Comparison of ENCODE assay signal across 1 cellular context in genomic region chr20:13119583-13119982, GRCh38.
A peak's percentile ranks its signal among the peaks of the same experiment; 100 is the strongest.
TF ChIP-seq lines count a peak whose summit lies in the region.

No MANE protein-coding gene starts in this region.

TF ChIP-seq in HepG2, 621 proteins besides CTCF, POLR2A, EP300 and RAD21 (continued from another document and continues in another):
- TF ChIP-seq CENPBD1 (CRISPR knock-in tag; IDR thresholded peaks at IDR 0.05; ENCODE audit: borderline replicate concordance, low read depth) (no peak), GATAD1 (CRISPR knock-in tag; IDR thresholded peaks at IDR 0.05) (0 out of 2 replicates have a peak, but pooled peaks have one; percentile 39), AGO2 (optimal IDR thresholded peaks at IDR 0.05; ENCODE audit: low read depth, low read length) (no peak), ZFAT (CRISPR knock-in tag; conservative IDR thresholded peaks at IDR 0.05) (no peak), ZNF75D (CRISPR knock-in tag; IDR thresholded peaks at IDR 0.05; ENCODE audit: borderline replicate concordance) (no peak), ZNF720 (CRISPR knock-in tag; IDR thresholded peaks at IDR 0.05) (no peak), ZNF781 (CRISPR knock-in tag; IDR thresholded peaks at IDR 0.05; ENCODE audit: borderline replicate concordance, not compliant biosample characterization) (no peak), ZNF160 (CRISPR knock-in tag; IDR thresholded peaks at IDR 0.05) (no peak), ZNF501 (CRISPR knock-in tag; IDR thresholded peaks at IDR 0.05) (no peak), NR2F6 (IDR thresholded peaks at IDR 0.05) (no peak), NR2F6 (CRISPR knock-in tag; IDR thresholded peaks at IDR 0.05) (peak; percentile 36; the same call in 1 of the 2 replicates), MIXL1 (CRISPR knock-in tag; IDR thresholded peaks at IDR 0.05) (peak; percentile 67; the same call in 1 of the 2 replicates), SP140L (CRISPR knock-in tag; IDR thresholded peaks at IDR 0.05; ENCODE audit: borderline replicate concordance) (peak; percentile 91; the same call in 1 of the 2 replicates), MBD4 (IDR thresholded peaks at IDR 0.05; ENCODE audit: borderline replicate concordance, low read length) (no peak), NCOA2 (CRISPR knock-in tag; IDR thresholded peaks at IDR 0.05) (peak; percentile 12; the same call in 1 of the 2 replicates), MXD1 (CRISPR knock-in tag; IDR thresholded peaks at IDR 0.05) (no peak), ZNF232 (CRISPR knock-in tag; IDR thresholded peaks at IDR 0.05; ENCODE audit: borderline replicate concordance) (no peak), ZSCAN12 (CRISPR knock-in tag; IDR thresholded peaks at IDR 0.05) (no peak), KDM2A (CRISPR knock-in tag; IDR thresholded peaks at IDR 0.05; ENCODE audit: borderline replicate concordance, low read depth) (0 out of 2 replicates have a peak, but pooled peaks have one; percentile 37), AKAP8 (CRISPR knock-in tag; IDR thresholded peaks at IDR 0.05) (no peak), ZNF792 (CRISPR knock-in tag; IDR thresholded peaks at IDR 0.05) (0 out of 2 replicates have a peak, but pooled peaks have one; percentile 25), BRCA1 (CRISPR knock-in tag; IDR thresholded peaks at IDR 0.05) (no peak), KDM1A (CRISPR knock-in tag; IDR thresholded peaks at IDR 0.05) (no peak), KLF16 (CRISPR knock-in tag; IDR thresholded peaks at IDR 0.05) (peak in 1 of 2 experiments; percentile 67; a peak in 1 of 4 replicates), HES4 (CRISPR knock-in tag; IDR thresholded peaks at IDR 0.05; ENCODE audit: borderline replicate concordance) (no peak), E2F1 (CRISPR knock-in tag; IDR thresholded peaks at IDR 0.05) (0 out of 2 replicates have a peak, but pooled peaks have one; percentile 20), SAFB2 (CRISPR knock-in tag; IDR thresholded peaks at IDR 0.05; ENCODE audit: borderline replicate concordance, low read depth) (no peak), HNRNPL (IDR thresholded peaks at IDR 0.05; ENCODE audit: low read depth, low read length) (no peak), NPAS2 (CRISPR knock-in tag; IDR thresholded peaks at IDR 0.05; ENCODE audit: borderline replicate concordance) (no peak), ZFP1 (CRISPR knock-in tag; IDR thresholded peaks at IDR 0.05) (no peak), ZNF567 (CRISPR knock-in tag; IDR thresholded peaks at IDR 0.05; ENCODE audit: borderline replicate concordance) (no peak), SNAPC4 (CRISPR knock-in tag; IDR thresholded peaks at IDR 0.05) (no peak), KDM4B (CRISPR knock-in tag; IDR thresholded peaks at IDR 0.05) (0 out of 2 replicates have a peak, but pooled peaks have one; percentile 34), ZIK1 (CRISPR knock-in tag; IDR thresholded peaks at IDR 0.05; ENCODE audit: borderline replicate concordance, low read depth) (no peak), THRA (CRISPR knock-in tag; IDR thresholded peaks at IDR 0.05; ENCODE audit: borderline replicate concordance) (peak; percentile 64; the same call in 1 of the 2 replicates), ZMYM2 (CRISPR knock-in tag; IDR thresholded peaks at IDR 0.05) (no peak), IRX3 (CRISPR knock-in tag; IDR thresholded peaks at IDR 0.05; ENCODE audit: borderline replicate concordance, low read depth) (no peak), CSRNP2 (CRISPR knock-in tag; conservative IDR thresholded peaks at IDR 0.05; ENCODE audit: low read depth) (no peak), CC2D1A (CRISPR knock-in tag; IDR thresholded peaks at IDR 0.05) (peak; percentile 83; the same call in 1 of the 2 replicates), ZKSCAN5 (CRISPR knock-in tag; IDR thresholded peaks at IDR 0.05) (no peak), JUN (CRISPR knock-in tag; IDR thresholded peaks at IDR 0.05) (no peak), GZF1 (CRISPR knock-in tag; IDR thresholded peaks at IDR 0.05) (no peak), THYN1 (CRISPR knock-in tag; IDR thresholded peaks at IDR 0.05; ENCODE audit: borderline replicate concordance, low read depth) (no peak), GPBP1L1 (CRISPR knock-in tag; IDR thresholded peaks at IDR 0.05) (no peak), TRAFD1 (CRISPR knock-in tag; IDR thresholded peaks at IDR 0.05; ENCODE audit: borderline replicate concordance) (no peak), TBX2 (CRISPR knock-in tag; IDR thresholded peaks at IDR 0.05; ENCODE audit: borderline replicate concordance) (0 out of 2 replicates have a peak, but pooled peaks have one; percentile 32)
- TF ChIP-seq, protein P1, sequence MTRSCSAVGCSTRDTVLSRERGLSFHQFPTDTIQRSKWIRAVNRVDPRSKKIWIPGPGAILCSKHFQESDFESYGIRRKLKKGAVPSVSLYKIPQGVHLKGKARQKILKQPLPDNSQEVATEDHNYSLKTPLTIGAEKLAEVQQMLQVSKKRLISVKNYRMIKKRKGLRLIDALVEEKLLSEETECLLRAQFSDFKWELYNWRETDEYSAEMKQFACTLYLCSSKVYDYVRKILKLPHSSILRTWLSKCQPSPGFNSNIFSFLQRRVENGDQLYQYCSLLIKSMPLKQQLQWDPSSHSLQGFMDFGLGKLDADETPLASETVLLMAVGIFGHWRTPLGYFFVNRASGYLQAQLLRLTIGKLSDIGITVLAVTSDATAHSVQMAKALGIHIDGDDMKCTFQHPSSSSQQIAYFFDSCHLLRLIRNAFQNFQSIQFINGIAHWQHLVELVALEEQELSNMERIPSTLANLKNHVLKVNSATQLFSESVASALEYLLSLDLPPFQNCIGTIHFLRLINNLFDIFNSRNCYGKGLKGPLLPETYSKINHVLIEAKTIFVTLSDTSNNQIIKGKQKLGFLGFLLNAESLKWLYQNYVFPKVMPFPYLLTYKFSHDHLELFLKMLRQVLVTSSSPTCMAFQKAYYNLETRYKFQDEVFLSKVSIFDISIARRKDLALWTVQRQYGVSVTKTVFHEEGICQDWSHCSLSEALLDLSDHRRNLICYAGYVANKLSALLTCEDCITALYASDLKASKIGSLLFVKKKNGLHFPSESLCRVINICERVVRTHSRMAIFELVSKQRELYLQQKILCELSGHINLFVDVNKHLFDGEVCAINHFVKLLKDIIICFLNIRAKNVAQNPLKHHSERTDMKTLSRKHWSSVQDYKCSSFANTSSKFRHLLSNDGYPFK (CRISPR knock-in tag; IDR thresholded peaks at IDR 0.05; ENCODE audit: borderline replicate concordance) = no peak
- TF ChIP-seq, protein P2, sequence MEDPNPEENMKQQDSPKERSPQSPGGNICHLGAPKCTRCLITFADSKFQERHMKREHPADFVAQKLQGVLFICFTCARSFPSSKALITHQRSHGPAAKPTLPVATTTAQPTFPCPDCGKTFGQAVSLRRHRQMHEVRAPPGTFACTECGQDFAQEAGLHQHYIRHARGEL (CRISPR knock-in tag; IDR thresholded peaks at IDR 0.05) = no peak
- TF ChIP-seq, protein P3, sequence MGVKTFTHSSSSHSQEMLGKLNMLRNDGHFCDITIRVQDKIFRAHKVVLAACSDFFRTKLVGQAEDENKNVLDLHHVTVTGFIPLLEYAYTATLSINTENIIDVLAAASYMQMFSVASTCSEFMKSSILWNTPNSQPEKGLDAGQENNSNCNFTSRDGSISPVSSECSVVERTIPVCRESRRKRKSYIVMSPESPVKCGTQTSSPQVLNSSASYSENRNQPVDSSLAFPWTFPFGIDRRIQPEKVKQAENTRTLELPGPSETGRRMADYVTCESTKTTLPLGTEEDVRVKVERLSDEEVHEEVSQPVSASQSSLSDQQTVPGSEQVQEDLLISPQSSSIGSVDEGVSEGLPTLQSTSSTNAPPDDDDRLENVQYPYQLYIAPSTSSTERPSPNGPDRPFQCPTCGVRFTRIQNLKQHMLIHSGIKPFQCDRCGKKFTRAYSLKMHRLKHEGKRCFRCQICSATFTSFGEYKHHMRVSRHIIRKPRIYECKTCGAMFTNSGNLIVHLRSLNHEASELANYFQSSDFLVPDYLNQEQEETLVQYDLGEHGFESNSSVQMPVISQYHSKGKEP (CRISPR knock-in tag; IDR thresholded peaks at IDR 0.05) = 0 out of 2 replicates have a peak, but pooled peaks have one; percentile 44
